ENCODE assay signal across 17 cellular contexts in genomic region chr1:231515748-231516147, GRCh38. TPM values are rescaled to one million over a fixed set of nuclear protein-coding genes. Genes with fewer than 3 reads are reported as not detected.
A peak's percentile ranks its signal among the peaks of the same experiment; 100 is the strongest.
DNase-seq lines count a peak whose midpoint lies in the region; ATAC-seq and TF ChIP-seq lines count a peak whose summit lies in the region.
"Had no signal": no experiment of that assay in that cellular context is flagged by ENCODE, and none has a peak within 500 bp of the region (broad histone marks: within the 10 kb centered on the region; RNA-seq: fewer than 3 reads in every experiment).

No MANE protein-coding gene starts in this region.

- H3K4me3 ChIP-seq in OCI-LY7 (ENCODE audit: low read depth, low read length, poor library complexity, severe bottlenecking) (no peak overlapping the region), endodermal cell (ENCODE audit: low read length) (no peak overlapping the region)
- H3K4me3 ChIP-seq: ascending aorta, heart right ventricle, SK-N-MC had no signal

- H3K9me3 Mint-ChIP-seq in naive B cell (peaks cover 0 to 3% (median 0%) of the 10 kb centered on the region in 7 donors), endodermal cell (no peaks in the 10 kb centered on the region)
- H3K9me3 Mint-ChIP-seq in activated naive CD4-positive, alpha-beta T cell treated with anti-CD3 and anti-CD28 coated beads, Interleukin-2, amount 10 ng/mL, durations not matched to agents 7 days and 5 days: no peaks in the 10 kb centered on the region
- H3K9me3 Mint-ChIP-seq: IgD-negative memory B cell had no signal

- intact Hi-C loops in OCI-LY7 (cut with micrococcal nuclease; ENCODE audit: unreplicated experiment): no loop called here

- ATAC-seq in GM18858 (IDR thresholded peaks at IDR 0.05; ENCODE audit: unreplicated experiment): peak; percentile 48
- ATAC-seq in HG03159 (IDR thresholded peaks at IDR 0.05; ENCODE audit: unreplicated experiment): peak; percentile 70
- ATAC-seq in naive B cell (ENCODE audit: low read depth in 2 of 2): peak; percentile 89 to 91
- ATAC-seq: esophagus mucosa had no signal

- H3K4me1 ChIP-seq in OCI-LY7 (ENCODE audit: insufficient read depth, low read length, poor library complexity, severe bottlenecking) (peaks cover 12% of the 10 kb centered on the region), endodermal cell (ENCODE audit: control insufficient read depth, insufficient read depth, low read length) (no peaks in the 10 kb centered on the region)
- H3K4me1 ChIP-seq: ascending aorta had no signal

- DNase-seq in OCI-LY7 (ENCODE audit: low spot score): peak; percentile 60
- DNase-seq in naive B cell: peak; percentile 39
- no peak for DNase-seq in activated naive CD4-positive, alpha-beta T cell treated with anti-CD3 and anti-CD28 coated beads, Interleukin-2, amount 10 ng/mL, durations not matched to agents 7 days and 5 days
- no peak for DNase-seq in NCI-H446 (lab: John Stamatoyannopoulos, UW)
- no peak for DNase-seq in endodermal cell
- no peak for DNase-seq in activated CD4-positive, CD25-positive, alpha-beta regulatory T cell treated with anti-CD3 and anti-CD28 coated beads, Interleukin-2, amount 50 U/mL, for 72 hours
- DNase-seq: activated effector memory CD4-positive, alpha-beta T cell treated with Interleukin-2 at 50 U/mL for 16 hours; heart right ventricle; NCI-H2029; NCI-H69 had no signal

- H4K20me1 ChIP-seq in OCI-LY7 (ENCODE audit: insufficient read depth, low read length): no peaks in the 10 kb centered on the region

- H3K79me2 ChIP-seq in OCI-LY7 (ENCODE audit: insufficient read depth, low read depth, low read length): no peaks in the 10 kb centered on the region

- H3K9ac ChIP-seq in endodermal cell (ENCODE audit: extremely low read depth, low read length, poor library complexity, severe bottlenecking): no peak overlapping the region

- peak overlapping the region in 2 of 6 donors; percentile 8 to 66 for H3K27ac Mint-ChIP-seq in naive B cell
- H3K27ac Mint-ChIP-seq in activated naive CD4-positive, alpha-beta T cell treated with anti-CD3 and anti-CD28 coated beads, Interleukin-2, amount 10 ng/mL, durations not matched to agents 7 days and 5 days: no peak overlapping the region
- no peak overlapping the region for H3K27ac Mint-ChIP-seq in endodermal cell
- H3K27ac Mint-ChIP-seq: progenitor cell of endocrine pancreas had no signal

- POLR2A ChIA-PET in OCI-LY7 (lab: Charles Lee): no interaction called here

- no peaks in the 10 kb centered on the region for H3K27me3 Mint-ChIP-seq in naive B cell
- H3K27me3 Mint-ChIP-seq in activated naive CD4-positive, alpha-beta T cell treated with anti-CD3 and anti-CD28 coated beads, Interleukin-2, amount 10 ng/mL, durations not matched to agents 7 days and 5 days: peaks cover 17% of the 10 kb centered on the region
- H3K27me3 Mint-ChIP-seq in endodermal cell (ENCODE audit: insufficient read depth): peaks cover 11% of the 10 kb centered on the region
- H3K27me3 Mint-ChIP-seq: progenitor cell of endocrine pancreas had no signal

- no peak overlapping the region for H2AFZ ChIP-seq in OCI-LY7 (ENCODE audit: low read length)

- H3K9me3 ChIP-seq in OCI-LY7 (ENCODE audit: low read length): no peaks in the 10 kb centered on the region
- H3K9me3 ChIP-seq in endodermal cell (ENCODE audit: control insufficient read depth, low read length): no peaks in the 10 kb centered on the region
- H3K9me3 ChIP-seq: ascending aorta, heart right ventricle had no signal

- H3K27me3 ChIP-seq in endodermal cell (ENCODE audit: control insufficient read depth, insufficient read depth, low read length, poor library complexity, severe bottlenecking): peaks cover 50% of the 10 kb centered on the region
- H3K27me3 ChIP-seq: ascending aorta, heart right ventricle had no signal

- no peaks in the 10 kb centered on the region for H3K36me3 Mint-ChIP-seq in naive B cell
- H3K36me3 Mint-ChIP-seq in activated naive CD4-positive, alpha-beta T cell treated with anti-CD3 and anti-CD28 coated beads, Interleukin-2, amount 10 ng/mL, durations not matched to agents 7 days and 5 days: no peaks in the 10 kb centered on the region
- H3K36me3 Mint-ChIP-seq in endodermal cell (ENCODE audit: low read depth): no peaks in the 10 kb centered on the region
- H3K36me3 Mint-ChIP-seq: IgD-negative memory B cell had no signal

- TF ChIP-seq CTCF in OCI-LY7 (conservative IDR thresholded peaks at IDR 0.05; ENCODE audit: low read length) (no peak), endodermal cell (conservative IDR thresholded peaks at IDR 0.05) (no peak)

- H3K27ac ChIP-seq in OCI-LY7 (ENCODE audit: low read depth, low read length, poor library complexity, severe bottlenecking) (no peak overlapping the region), endodermal cell (ENCODE audit: low read depth, low read length) (no peak overlapping the region)
- H3K27ac ChIP-seq: ascending aorta, SK-N-MC had no signal

- WGBS in endodermal cell (ENCODE audit: insufficient coverage in 1 of 2, insufficient read length in 1 of 2), 2 experiments: 97% methylated on average over 2 of the region's 2 CpGs; no CpG with 5 or more reads in 1 of the 2 experiments

- peak overlapping the region in 4 of 8 donors; percentile 10 to 61 (median 40) for H3K4me3 Mint-ChIP-seq in naive B cell
- no peak overlapping the region for H3K4me3 Mint-ChIP-seq in activated naive CD4-positive, alpha-beta T cell treated with anti-CD3 and anti-CD28 coated beads, Interleukin-2, amount 10 ng/mL, durations not matched to agents 7 days and 5 days
- no peak overlapping the region for H3K4me3 Mint-ChIP-seq in endodermal cell

- H3K4me1 Mint-ChIP-seq in naive B cell (peaks cover 14 to 18% (median 14%) of the 10 kb centered on the region in 3 donors), endodermal cell (no peaks in the 10 kb centered on the region)
- H3K4me1 Mint-ChIP-seq in activated naive CD4-positive, alpha-beta T cell treated with anti-CD3 and anti-CD28 coated beads, Interleukin-2, amount 10 ng/mL, durations not matched to agents 7 days and 5 days: no peaks in the 10 kb centered on the region

- H3K4me2 ChIP-seq in OCI-LY7 (ENCODE audit: low read length): peak overlapping the region; percentile 32

- no peaks in the 10 kb centered on the region for H3K36me3 ChIP-seq in OCI-LY7 (ENCODE audit: insufficient read depth, low read length)
- H3K36me3 ChIP-seq in endodermal cell (ENCODE audit: control insufficient read depth, insufficient read depth, low read length): no peaks in the 10 kb centered on the region
- H3K36me3 ChIP-seq: ascending aorta, heart right ventricle had no signal

- H3K9me2 ChIP-seq in OCI-LY7 (ENCODE audit: insufficient read depth, low read length): no peaks in the 10 kb centered on the region

- no TSS peak for BruUV-seq in OCI-LY7 (replicated peaks; lab: Mats Ljungman, UMichigan)

- CTCF ChIA-PET in OCI-LY7 (lab: Charles Lee; ENCODE audit: unreplicated experiment): no interaction called here
- CTCF ChIA-PET in activated naive CD4-positive, alpha-beta T cell treated with anti-CD3 and anti-CD28 coated beads, Interleukin-2, amount 10 ng/mL, durations not matched to agents 7 days and 5 days (lab: Charles Lee): no interaction called here

RNA-seq across cellular contexts. Expression of gene TSNAX, which starts 12.7 kb away (rescaled TPM):
- 17.4 and 17.8 TPM in 2 replicates for total RNA-seq in OCI-LY7 (2014; rRNA removed; shearing (Covaris generic))
- total RNA-seq in OCI-LY7 (2022) (31.3 and 33.5 TPM in 2 replicates), endodermal cell (10 to 100 TPM; 38.3 to 45.6 TPM)
- 100 to 1,000 TPM in 1 of 6 donors, 10 to 100 TPM in 5; 88.6 to 109 (median 92.6) TPM for polyA plus RNA-seq in naive B cell (ENCODE audit: low read depth in 6 of 6)
- polyA plus RNA-seq in endodermal cell (2013, experiment 1 of 2): 35.3 TPM
- 34.2 TPM for polyA plus RNA-seq in endodermal cell (2013, experiment 2 of 2)

Comparison
In these comparisons a context has a peak if more than half of its experiments do, and no peak if none do; other contexts are left out.
1. DNase-seq: peak in OCI-LY7 (single experiment) and naive B cell (single experiment); none in activated naive CD4-positive, alpha-beta T cell treated with anti-CD3 and anti-CD28 coated beads, Interleukin-2, amount 10 ng/mL, durations not matched to agents 7 days and 5 days (single experiment), NCI-H446 (0 of 2), endodermal cell (single experiment) and activated CD4-positive, CD25-positive, alpha-beta regulatory T cell treated with anti-CD3 and anti-CD28 coated beads, Interleukin-2, amount 50 U/mL, for 72 hours (single experiment).
2. Peak in every context shown above with its lines, with median percentiles within 50 percentile points of each other: ATAC-seq.